In genomic region chr7:73978681-73979563, GRCh38 we compare ENCODE assay signal across 9 cellular contexts. TPM values are rescaled to one million over a fixed set of nuclear protein-coding genes. Genes with fewer than 3 reads are reported as not detected.
A peak's percentile ranks its signal among the peaks of the same experiment; 100 is the strongest.
DNase-seq lines count a peak whose midpoint lies in the region; ATAC-seq, FAIRE-seq and TF ChIP-seq lines count a peak whose summit lies in the region.
"Had no signal": no experiment of that assay in that cellular context is flagged by ENCODE, and none has a peak within 500 bp of the region (broad histone marks: within the 10 kb centered on the region; RNA-seq: fewer than 3 reads in every experiment).

No MANE protein-coding gene starts in this region.

- TF ChIP-seq CTCF in GM12878 (IDR thresholded peaks at IDR 0.05 in 2 of 3, conservative IDR thresholded peaks at IDR 0.05 in 1 of 3; ENCODE audit: control insufficient read depth in 2 of 3, extremely low read depth in 1 of 3, insufficient read depth in 1 of 3, low read depth in 3 of 3, low read length in 3 of 3) (peak; percentile 48 to 76 (median 76)), HepG2 (CRISPR knock-in tag; IDR thresholded peaks at IDR 0.05) (peak; percentile 91)

- H3K27me3 ChIP-seq in HAP-1 (ENCODE audit: low read depth), result peaks cover 3% of the 10 kb centered on the region; the same call in 1 of the 2 replicates
- H3K27me3 ChIP-seq in GM12878 (replicated peaks in 1 of 2; ENCODE audit: control insufficient read depth in 2 of 2, insufficient read depth in 2 of 2, low read length in 1 of 2), result no peaks in the 10 kb centered on the region
- peaks cover 1 to 6% of the 10 kb centered on the region in 2 experiments; a peak in 2 of 5 replicates for H3K27me3 ChIP-seq in HepG2 (ENCODE audit: control insufficient read depth in 1 of 2, insufficient read depth in 2 of 2, low read length in 2 of 2)

- no peaks in the 10 kb centered on the region for H3K36me3 ChIP-seq in HAP-1 (replicated peaks)
- H3K36me3 ChIP-seq in GM12878 (ENCODE audit: control insufficient read depth in 2 of 2, insufficient read depth in 2 of 2, low read length in 1 of 2), result no peaks in the 10 kb centered on the region
- no peaks in the 10 kb centered on the region for H3K36me3 ChIP-seq in HepG2 (replicated peaks in 1 of 2; ENCODE audit: control insufficient read depth in 1 of 2, insufficient read depth in 2 of 2, low read length in 2 of 2)

- H3K4me3 ChIP-seq in HAP-1 (no peak overlapping the region), GM12878 (no peak overlapping the region), HepG2 (replicated peaks in 1 of 3; ENCODE audit: insufficient read depth in 1 of 3, low read depth in 2 of 3, low read length in 3 of 3) (no peak overlapping the region)

- H4K20me1 ChIP-seq in GM12878 (ENCODE audit: control insufficient read depth, insufficient read depth) (no peaks in the 10 kb centered on the region), HepG2 (ENCODE audit: insufficient read depth, low read length) (no peaks in the 10 kb centered on the region)

- H3K4me2 ChIP-seq in GM12878 (ENCODE audit: control insufficient read depth, insufficient read depth) (no peak overlapping the region), HepG2 (ENCODE audit: low read depth, low read length) (peak overlapping the region; percentile 29)

- H3K79me2 ChIP-seq in GM12878 (ENCODE audit: control insufficient read depth, insufficient read depth, low read length), result no peaks in the 10 kb centered on the region
- H3K79me2 ChIP-seq in HepG2 (ENCODE audit: insufficient read depth, low read length), result no peaks in the 10 kb centered on the region

- FAIRE-seq in GM12878 (lab: Jason Lieb, UNC) (peak; percentile 84), HepG2 (lab: Jason Lieb, UNC) (peak; percentile 95)

- POLR2A ChIA-PET in GM12878 (lab: Charles Lee), result no interaction called here
- POLR2A ChIA-PET in HepG2 (lab: Yijun Ruan, JAX), result interaction anchor here (0.6 to 1.3 kb wide), 5 partner anchors 11 to 113 kb away, joined by 3 to 11 read pairs (median 3); no protein-coding TSS in a partner anchor

- TF ChIP-seq RAD21 in GM12878 (IDR thresholded peaks at IDR 0.05; ENCODE audit: insufficient read depth, low read depth, low read length) (peak; percentile 42; the same call in 1 of the 2 replicates), HepG2 (CRISPR knock-in tag; IDR thresholded peaks at IDR 0.05) (peak; percentile 77)

- DNase-seq in DMS153 (lab: John Stamatoyannopoulos, UW), result peak; percentile 97
- peak; percentile 18 to 70 for DNase-seq in HAP-1 (ENCODE audit: low spot score in 2 of 2)
- DNase-seq in NCI-H524 treated with DMSO at 0.1 percent for 48 hours (lab: John Stamatoyannopoulos, UW), result peak; percentile 25
- DNase-seq in GM12878 (ENCODE audit: low read depth, low spot score), result peak; percentile 45
- peak; percentile 89 for DNase-seq in HepG2 (ENCODE audit: low spot score)

- SMC1A ChIA-PET in GM12878 (lab: Charles Lee; ENCODE audit: uncharacterized antibody, unreplicated experiment), result interaction anchor here (1.2 to 1.4 kb wide), 2 partner anchors 9 to 124 kb away, joined by 3 to 4 read pairs; no protein-coding TSS in a partner anchor

- CTCF ChIA-PET in GM12878 (lab: Yijun Ruan, JAX) (interaction anchor here (0.8 to 1.7 kb wide), 23 partner anchors 9 to 422 kb away, joined by 3 to 8 read pairs (median 3); partner anchors contain the start of genes ABHD11 and METTL27), HepG2 (lab: Yijun Ruan, JAX; ENCODE audit: low intra/inter-chr PET ratio, low total read pairs) (interaction anchor here (1.6 kb wide), 1 partner anchor 113 kb away, joined by 12 read pairs; no protein-coding TSS in a partner anchor)

- H3K9me3 ChIP-seq in HAP-1 (no peaks in the 10 kb centered on the region), GM12878 (replicated peaks; ENCODE audit: control insufficient read depth, insufficient read depth, low read length) (no peaks in the 10 kb centered on the region), HepG2 (ENCODE audit: low read length) (no peaks in the 10 kb centered on the region)

- intact Hi-C loops in GM12878 (cut with micrococcal nuclease; ENCODE audit: unreplicated experiment), result loop anchor here (2.0 kb wide), 1 partner anchor 110 kb away; no protein-coding TSS in a partner anchor
- intact Hi-C loops in HepG2 (cut with micrococcal nuclease; ENCODE audit: unreplicated experiment), result no loop called here

- no TSS peak for BruUV-seq in GM12878 (replicated peaks; lab: Mats Ljungman, UMichigan)
- BruUV-seq in HepG2 (replicated peaks; lab: Mats Ljungman, UMichigan), result no TSS peak

- TF ChIP-seq EP300 in GM12878 (IDR thresholded peaks at IDR 0.05; ENCODE audit: borderline replicate concordance in 1 of 2, control insufficient read depth in 1 of 2, low read depth in 2 of 2, low read length in 2 of 2) (no peak), HepG2 (IDR thresholded peaks at IDR 0.05; ENCODE audit: low read depth in 2 of 2, low read length in 2 of 2) (peak in 1 of 2 experiments; percentile 42; a peak in 2 of 4 replicates), HepG2 (CRISPR knock-in tag; IDR thresholded peaks at IDR 0.05; ENCODE audit: borderline replicate concordance) (no peak)

- WGBS in GM12878 (ENCODE audit: insufficient coverage, insufficient replicate concordance, low lambda C conversion rate, missing lambda C conversion rate), result 36% methylated on average over 24 of the region's 24 CpGs
- WGBS in HepG2 (ENCODE audit: low lambda C conversion rate), result 81% methylated on average over 19 of the region's 24 CpGs

- TF ChIP-seq POLR2A in GM12878 (IDR thresholded peaks at IDR 0.05; ENCODE audit: low read depth, low read length) (no peak), HepG2 (IDR thresholded peaks at IDR 0.05; ENCODE audit: insufficient read depth in 1 of 2, low read depth in 2 of 2, low read length in 2 of 2) (no peak)

- ATAC-seq in GM12878 (peak; percentile 99), HepG2 (peak; percentile 84), GM18873 (IDR thresholded peaks at IDR 0.05; ENCODE audit: low FRiP score, unreplicated experiment) (no peak), GM18907 (IDR thresholded peaks at IDR 0.05; ENCODE audit: unreplicated experiment) (no peak), GM18858 (IDR thresholded peaks at IDR 0.05; ENCODE audit: unreplicated experiment) (no peak)

- no peak overlapping the region for H3K9ac ChIP-seq in GM12878 (ENCODE audit: control insufficient read depth, insufficient read depth, low read length)
- no peak overlapping the region for H3K9ac ChIP-seq in HepG2 (ENCODE audit: insufficient read depth, low read depth, low read length)

- RAD21 ChIA-PET in GM12878 (lab: Charles Lee; ENCODE audit: unreplicated experiment), result interaction anchor here (0.5 to 2.2 kb wide), 9 partner anchors 9 to 154 kb away, joined by 3 to 8 read pairs (median 4); partner anchors contain the start of gene METTL27

- no peaks in the 10 kb centered on the region for H3K4me1 ChIP-seq in HAP-1
- H3K4me1 ChIP-seq in GM12878 (ENCODE audit: control insufficient read depth, insufficient read depth, low read length), result no peaks in the 10 kb centered on the region
- H3K4me1 ChIP-seq in HepG2 (ENCODE audit: insufficient read depth, low read length), result peaks cover 39% of the 10 kb centered on the region

- H3K27ac ChIP-seq in GM12878 (ENCODE audit: control insufficient read depth, insufficient read depth) (no peak overlapping the region), HepG2 (ENCODE audit: extremely low read length, insufficient read depth, low read length) (no peak overlapping the region)

- in situ Hi-C loops in HAP-1 (cut with MboI; ENCODE audit: low sequenced_read_pairs) (no loop called here), GM12878 (cut with MboI) (no loop called here), HepG2 (cut with HindIII; ENCODE audit: extremely low pct_ligation_motif_present, low pct_unique_long_range_greater_than_20kb) (no loop called here)

- H2AFZ ChIP-seq in GM12878 (ENCODE audit: control insufficient read depth, low read depth, low read length) (no peak overlapping the region), HepG2 (ENCODE audit: low read length) (no peak overlapping the region)

RNA-seq across cellular contexts. Expression of gene ELN, which starts 49.1 kb away (rescaled TPM):
- not detected in 2 replicates for total RNA-seq in GM12878 (2013; cell fraction: nucleolus; rRNA removed)
- not detected in 2 replicates for total RNA-seq in GM12878 (2014; rRNA removed)
- total RNA-seq in GM12878 (2014; rRNA removed; fragmentation: Illumina TruSeq; extraction: Trizol), result not detected in 2 replicates
- 0.08 and 0.19 TPM in 2 replicates for total RNA-seq in GM12878 (2021)
- polyA plus RNA-seq in GM12878 (2011; ENCODE audit: low read depth), result not detected
- polyA plus RNA-seq in GM12878 (2011; rRNA removed), result not detected in 2 replicates
- polyA plus RNA-seq in GM12878 (2011; cell fraction: cytosol; rRNA removed), result not detected in 2 replicates
- not detected in 2 replicates for polyA plus RNA-seq in GM12878 (2011; cell fraction: nucleus; rRNA removed)
- not detected in 2 replicates for polyA plus RNA-seq in GM12878 (2012)
- not detected in 2 replicates for polyA plus RNA-seq in GM12878 (2014; fragmentation: Illumina TruSeq; extraction: Trizol)
- polyA plus RNA-seq in GM12878 (2014; fragmentation: Nextera tagmentation; extraction: Ambion mirVana), result not detected
- not detected in 2 replicates for polyA plus RNA-seq in GM12878 (2014; rRNA removed)
- under 1 TPM; 0.23 to 0.27 TPM for polyA plus RNA-seq in GM12878 (2016; fragmentation: Nextera tagmentation; extraction: Ambion mirVana)
- polyA minus RNA-seq in GM12878 (2011; rRNA and poly(A)+ RNA removed), result not detected in 2 replicates
- polyA minus RNA-seq in GM12878 (2011; cell fraction: cytosol; rRNA and poly(A)+ RNA removed), result not detected in 2 replicates
- not detected in 2 replicates for polyA minus RNA-seq in GM12878 (2011; cell fraction: nucleus; rRNA and poly(A)+ RNA removed)
- 0.08 and 0.15 TPM in 2 replicates for total RNA-seq in HepG2 (2016; rRNA removed; fragmentation: Illumina TruSeq; extraction: Trizol)
- total RNA-seq in HepG2 (2016; cell fraction: cytosol; rRNA removed; fragmentation: Illumina TruSeq; extraction: Trizol; ENCODE audit: low read depth), result not detected in 2 replicates
- 0.12 and 0.15 TPM in 2 replicates for total RNA-seq in HepG2 (2016; cell fraction: insoluble cytoplasmic fraction; rRNA removed; fragmentation: Illumina TruSeq; extraction: Trizol)
- total RNA-seq in HepG2 (2016; cell fraction: membrane; rRNA removed; fragmentation: Illumina TruSeq; extraction: Trizol), result 0.10 TPM in 1 of 2 replicates, not detected in the other
- total RNA-seq in HepG2 (2016; cell fraction: nucleus; rRNA removed; fragmentation: Illumina TruSeq; extraction: Trizol), result not detected in 2 replicates
- polyA plus RNA-seq in HepG2 (2011; rRNA removed), result 0.37 and 0.46 TPM in 2 replicates
- polyA plus RNA-seq in HepG2 (2011; cell fraction: cytosol; rRNA removed), result 0.28 and 0.43 TPM in 2 replicates
- polyA plus RNA-seq in HepG2 (2011; cell fraction: nucleus; rRNA removed), result 0.21 and 0.71 TPM in 2 replicates
- polyA plus RNA-seq in HepG2 (2012), result 0.24 and 0.31 TPM in 2 replicates
- polyA plus RNA-seq in HepG2 (2016; cell fraction: cytosol; fragmentation: Illumina TruSeq; extraction: Trizol; ENCODE audit: low read depth), result 0.03 and 0.06 TPM in 2 replicates
- polyA plus RNA-seq in HepG2 (2016; cell fraction: insoluble cytoplasmic fraction; fragmentation: Illumina TruSeq; extraction: Trizol; ENCODE audit: low read depth), result 0.22 and 0.34 TPM in 2 replicates
- polyA plus RNA-seq in HepG2 (2016; cell fraction: membrane; fragmentation: Illumina TruSeq; extraction: Trizol; ENCODE audit: low read depth), result 0.05 and 0.07 TPM in 2 replicates
- 0.33 TPM in 2 replicates for polyA plus RNA-seq in HepG2 (2016; cell fraction: nucleus; fragmentation: Illumina TruSeq; extraction: Trizol; ENCODE audit: insufficient read depth, low read depth)
- 0.05 and 0.12 TPM in 2 replicates for polyA minus RNA-seq in HepG2 (2011; rRNA and poly(A)+ RNA removed; ENCODE audit: low replicate concordance)
- 0.62 TPM in 1 of 2 replicates, not detected in the other for polyA minus RNA-seq in HepG2 (2011; cell fraction: cytosol; rRNA and poly(A)+ RNA removed)
- not detected in 2 replicates for polyA minus RNA-seq in HepG2 (2011; cell fraction: nucleus; rRNA and poly(A)+ RNA removed)
- total RNA-seq: T-helper 2 cell treated with Interferon-gamma antibody and Interleukin-4, amounts not matched to agents 100 ng/mL and 5 ng/mL, for 36 hours had no signal

Comparison
In these comparisons a context has a peak if more than half of its experiments do, and no peak if none do; other contexts are left out.
1. DNase-seq: peak in every context shown above with its lines; median percentile 97 in DMS153; 89 in HepG2; 45 in GM12878; 44 in HAP-1; 25 in NCI-H524 treated with DMSO at 0.1 percent for 48 hours.
2. ATAC-seq: peak in GM12878 (single experiment) and HepG2 (single experiment); none in GM18873 (single experiment), GM18907 (single experiment) and GM18858 (single experiment).